12 cellular contexts compared by ENCODE assay signal in genomic region chr9:72633966-72634365, GRCh38.
DNase-seq lines count a peak whose midpoint lies in the region; ATAC-seq and TF ChIP-seq lines count a peak whose summit lies in the region.
"Had no signal": no experiment of that assay in that cellular context is flagged by ENCODE, and none has a peak within 500 bp of the region (broad histone marks: within the 10 kb centered on the region; RNA-seq: fewer than 3 reads in every experiment).

No MANE protein-coding gene starts in this region.

- peaks cover 15% of the 10 kb centered on the region for H3K4me1 Mint-ChIP-seq in activated T-helper 2 cell treated with anti-CD3 and anti-CD28 coated beads, Interferon-gamma antibody, Interleukin-2, Interleukin-4, amounts not matched to agents 10 μg/mL and 5 μg/mL and 100 μg/mL, durations not matched to agents 14 hours and 24 hours and 36 hours (ENCODE audit: low read depth)

- DNase-seq in AG08396 (ENCODE audit: low spot score), result peak; percentile 29
- peak; percentile 41 for DNase-seq in HFF-Myc (ENCODE audit: extremely low read depth, low read depth)
- DNase-seq in activated T-helper 2 cell treated with anti-CD3 and anti-CD28 coated beads, Interferon-gamma antibody, Interleukin-2, Interleukin-4, amounts not matched to agents 10 μg/mL and 5 μg/mL and 100 μg/mL, durations not matched to agents 14 hours and 24 hours and 36 hours (ENCODE audit: low spot score), result peak; percentile 13
- DNase-seq in kidney tubule cell (ENCODE audit: low spot score), result peak; percentile 31
- DNase-seq in central memory CD4-positive, alpha-beta T cell, result no peak
- DNase-seq: effector CD4-positive, alpha-beta T cell; kidney; pancreas had no signal

- no peak overlapping the region for H3K27ac Mint-ChIP-seq in activated T-helper 2 cell treated with anti-CD3 and anti-CD28 coated beads, Interferon-gamma antibody, Interleukin-2, Interleukin-4, amounts not matched to agents 10 μg/mL and 5 μg/mL and 100 μg/mL, durations not matched to agents 14 hours and 24 hours and 36 hours

- peaks cover 20% of the 10 kb centered on the region for H3K9me3 Mint-ChIP-seq in activated T-helper 2 cell treated with anti-CD3 and anti-CD28 coated beads, Interferon-gamma antibody, Interleukin-2, Interleukin-4, amounts not matched to agents 10 μg/mL and 5 μg/mL and 100 μg/mL, durations not matched to agents 14 hours and 24 hours and 36 hours

- TF ChIP-seq CTCF in HFF-Myc (IDR thresholded peaks at IDR 0.05; ENCODE audit: low read depth, low read length, missing control alignments), result no peak

- H3K36me3 Mint-ChIP-seq in activated T-helper 2 cell treated with anti-CD3 and anti-CD28 coated beads, Interferon-gamma antibody, Interleukin-2, Interleukin-4, amounts not matched to agents 10 μg/mL and 5 μg/mL and 100 μg/mL, durations not matched to agents 14 hours and 24 hours and 36 hours (ENCODE audit: low read depth), result peaks cover 6% of the 10 kb centered on the region

- H3K4me3 Mint-ChIP-seq in activated T-helper 2 cell treated with anti-CD3 and anti-CD28 coated beads, Interferon-gamma antibody, Interleukin-2, Interleukin-4, amounts not matched to agents 10 μg/mL and 5 μg/mL and 100 μg/mL, durations not matched to agents 14 hours and 24 hours and 36 hours (ENCODE audit: low read depth), result no peak overlapping the region

- intact Hi-C loops in activated T-helper 2 cell treated with anti-CD3 and anti-CD28 coated beads, Interferon-gamma antibody, Interleukin-2, Interleukin-4, amounts not matched to agents 10 μg/mL and 5 μg/mL and 100 μg/mL, durations not matched to agents 14 hours and 24 hours and 36 hours (cut with micrococcal nuclease), result loop anchor here (1.0 to 2.0 kb wide), 2 partner anchors 37 to 191 kb away; no protein-coding TSS in a partner anchor

- H3K27me3 Mint-ChIP-seq in activated T-helper 2 cell treated with anti-CD3 and anti-CD28 coated beads, Interferon-gamma antibody, Interleukin-2, Interleukin-4, amounts not matched to agents 10 μg/mL and 5 μg/mL and 100 μg/mL, durations not matched to agents 14 hours and 24 hours and 36 hours (ENCODE audit: low read depth), result peaks cover 5% of the 10 kb centered on the region

- ATAC-seq in HG02610 (IDR thresholded peaks at IDR 0.05; ENCODE audit: unreplicated experiment) (no peak), GM18873 (IDR thresholded peaks at IDR 0.05; ENCODE audit: low FRiP score, unreplicated experiment) (no peak), GM21515 (IDR thresholded peaks at IDR 0.05; ENCODE audit: unreplicated experiment) (no peak)
- ATAC-seq: pancreas, SK-N-SH treated with all-trans-retinoic acid at 6 μM for 48 hours had no signal

- no peak overlapping the region for H3K4me3 ChIP-seq in HFF-Myc (replicated peaks; ENCODE audit: low read depth, low read length)
- H3K4me3 ChIP-seq: pancreas had no signal
